ENCODE assay signal across 2 cellular contexts in the genomic region with DNA sequence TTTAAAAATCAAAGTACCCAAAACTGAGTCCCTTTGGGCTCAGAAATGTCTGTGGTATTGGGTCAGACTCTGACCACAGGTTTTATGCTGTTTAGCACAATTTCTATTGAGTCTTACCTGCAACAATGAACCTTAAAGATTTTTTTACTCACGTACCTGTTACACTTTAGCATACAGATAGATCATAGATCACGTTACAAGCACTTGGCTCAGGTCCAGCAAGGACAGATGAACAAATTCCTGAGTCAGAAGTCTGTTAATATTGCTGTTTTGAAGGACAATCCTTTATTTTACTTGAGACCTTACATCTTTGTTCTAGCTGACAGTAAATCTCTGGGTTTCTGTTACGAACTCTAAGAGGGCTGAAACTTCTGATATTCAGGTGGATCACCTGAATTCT.
TF ChIP-seq lines count a peak whose summit lies in the region.

No MANE protein-coding gene starts in this region.

TF ChIP-seq in SK-N-SH, 30 proteins besides CTCF, POLR2A, EP300 and RAD21:
- peak; percentile 40 for TF ChIP-seq NFIC (IDR thresholded peaks at IDR 0.05; ENCODE audit: borderline replicate concordance)
- TF ChIP-seq GATA2 (CRISPR knock-in tag; IDR thresholded peaks at IDR 0.05) = no peak
- no peak for TF ChIP-seq USF1 (IDR thresholded peaks at IDR 0.05; ENCODE audit: borderline replicate concordance, low read depth)

TF ChIP-seq in SK-N-SH treated with all-trans-retinoic acid at 6 μM for 48 hours, 23 proteins besides CTCF, POLR2A, EP300 and RAD21:
- TF ChIP-seq RARB (CRISPR knock-in tag; IDR thresholded peaks at IDR 0.05) = no peak
- no peak for TF ChIP-seq OSR1 (CRISPR knock-in tag; IDR thresholded peaks at IDR 0.05)
- no peak for TF ChIP-seq PATZ1 (CRISPR knock-in tag; IDR thresholded peaks at IDR 0.05; ENCODE audit: borderline replicate concordance)
- TF ChIP-seq, protein P1, sequence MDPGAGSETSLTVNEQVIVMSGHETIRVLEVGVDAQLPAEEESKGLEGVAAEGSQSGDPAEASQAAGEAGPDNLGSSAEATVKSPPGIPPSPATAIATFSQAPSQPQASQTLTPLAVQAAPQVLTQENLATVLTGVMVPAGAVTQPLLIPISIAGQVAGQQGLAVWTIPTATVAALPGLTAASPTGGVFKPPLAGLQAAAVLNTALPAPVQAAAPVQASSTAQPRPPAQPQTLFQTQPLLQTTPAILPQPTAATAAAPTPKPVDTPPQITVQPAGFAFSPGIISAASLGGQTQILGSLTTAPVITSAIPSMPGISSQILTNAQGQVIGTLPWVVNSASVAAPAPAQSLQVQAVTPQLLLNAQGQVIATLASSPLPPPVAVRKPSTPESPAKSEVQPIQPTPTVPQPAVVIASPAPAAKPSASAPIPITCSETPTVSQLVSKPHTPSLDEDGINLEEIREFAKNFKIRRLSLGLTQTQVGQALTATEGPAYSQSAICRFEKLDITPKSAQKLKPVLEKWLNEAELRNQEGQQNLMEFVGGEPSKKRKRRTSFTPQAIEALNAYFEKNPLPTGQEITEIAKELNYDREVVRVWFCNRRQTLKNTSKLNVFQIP (CRISPR knock-in tag; IDR thresholded peaks at IDR 0.05; ENCODE audit: borderline replicate concordance, low read depth) = no peak
- TF ChIP-seq SNAI2 (CRISPR knock-in tag; IDR thresholded peaks at IDR 0.05) = no peak
- TF ChIP-seq ZFP3 (CRISPR knock-in tag; IDR thresholded peaks at IDR 0.05) = no peak
- TF ChIP-seq PPARA (CRISPR knock-in tag; IDR thresholded peaks at IDR 0.05; ENCODE audit: borderline replicate concordance) = no peak
- no peak for TF ChIP-seq ZFP30 (CRISPR knock-in tag; IDR thresholded peaks at IDR 0.05)
- no peak for TF ChIP-seq GLIS3 (CRISPR knock-in tag; IDR thresholded peaks at IDR 0.05)
- TF ChIP-seq TOX (CRISPR knock-in tag; IDR thresholded peaks at IDR 0.05; ENCODE audit: borderline replicate concordance) = no peak
- no peak for TF ChIP-seq ZNF565 (CRISPR knock-in tag; conservative IDR thresholded peaks at IDR 0.05; ENCODE audit: low read depth)
- TF ChIP-seq ARNTL (CRISPR knock-in tag; IDR thresholded peaks at IDR 0.05; ENCODE audit: borderline replicate concordance, low read depth) = no peak
- no peak for TF ChIP-seq ZNF8 (CRISPR knock-in tag; IDR thresholded peaks at IDR 0.05)
- TF ChIP-seq, protein P2, sequence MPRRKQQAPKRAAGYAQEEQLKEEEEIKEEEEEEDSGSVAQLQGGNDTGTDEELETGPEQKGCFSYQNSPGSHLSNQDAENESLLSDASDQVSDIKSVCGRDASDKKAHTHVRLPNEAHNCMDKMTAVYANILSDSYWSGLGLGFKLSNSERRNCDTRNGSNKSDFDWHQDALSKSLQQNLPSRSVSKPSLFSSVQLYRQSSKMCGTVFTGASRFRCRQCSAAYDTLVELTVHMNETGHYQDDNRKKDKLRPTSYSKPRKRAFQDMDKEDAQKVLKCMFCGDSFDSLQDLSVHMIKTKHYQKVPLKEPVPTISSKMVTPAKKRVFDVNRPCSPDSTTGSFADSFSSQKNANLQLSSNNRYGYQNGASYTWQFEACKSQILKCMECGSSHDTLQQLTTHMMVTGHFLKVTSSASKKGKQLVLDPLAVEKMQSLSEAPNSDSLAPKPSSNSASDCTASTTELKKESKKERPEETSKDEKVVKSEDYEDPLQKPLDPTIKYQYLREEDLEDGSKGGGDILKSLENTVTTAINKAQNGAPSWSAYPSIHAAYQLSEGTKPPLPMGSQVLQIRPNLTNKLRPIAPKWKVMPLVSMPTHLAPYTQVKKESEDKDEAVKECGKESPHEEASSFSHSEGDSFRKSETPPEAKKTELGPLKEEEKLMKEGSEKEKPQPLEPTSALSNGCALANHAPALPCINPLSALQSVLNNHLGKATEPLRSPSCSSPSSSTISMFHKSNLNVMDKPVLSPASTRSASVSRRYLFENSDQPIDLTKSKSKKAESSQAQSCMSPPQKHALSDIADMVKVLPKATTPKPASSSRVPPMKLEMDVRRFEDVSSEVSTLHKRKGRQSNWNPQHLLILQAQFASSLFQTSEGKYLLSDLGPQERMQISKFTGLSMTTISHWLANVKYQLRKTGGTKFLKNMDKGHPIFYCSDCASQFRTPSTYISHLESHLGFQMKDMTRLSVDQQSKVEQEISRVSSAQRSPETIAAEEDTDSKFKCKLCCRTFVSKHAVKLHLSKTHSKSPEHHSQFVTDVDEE (CRISPR knock-in tag; IDR thresholded peaks at IDR 0.05) = no peak
- no peak for TF ChIP-seq ZNF70 (CRISPR knock-in tag; IDR thresholded peaks at IDR 0.05)
- no peak for TF ChIP-seq CSDC2 (CRISPR knock-in tag; IDR thresholded peaks at IDR 0.05)
- no peak for TF ChIP-seq BACH2 (CRISPR knock-in tag; IDR thresholded peaks at IDR 0.05; ENCODE audit: borderline replicate concordance)
- no peak for TF ChIP-seq ZC3H10 (CRISPR knock-in tag; IDR thresholded peaks at IDR 0.05)
- no peak for TF ChIP-seq ESRRG (CRISPR knock-in tag; IDR thresholded peaks at IDR 0.05)
TF ChIP-seq in SK-N-SH treated with all-trans-retinoic acid at 6 μM for 48 hours: peak in this region for 0.
